8 cellular contexts compared by ENCODE assay signal in the genomic region with DNA sequence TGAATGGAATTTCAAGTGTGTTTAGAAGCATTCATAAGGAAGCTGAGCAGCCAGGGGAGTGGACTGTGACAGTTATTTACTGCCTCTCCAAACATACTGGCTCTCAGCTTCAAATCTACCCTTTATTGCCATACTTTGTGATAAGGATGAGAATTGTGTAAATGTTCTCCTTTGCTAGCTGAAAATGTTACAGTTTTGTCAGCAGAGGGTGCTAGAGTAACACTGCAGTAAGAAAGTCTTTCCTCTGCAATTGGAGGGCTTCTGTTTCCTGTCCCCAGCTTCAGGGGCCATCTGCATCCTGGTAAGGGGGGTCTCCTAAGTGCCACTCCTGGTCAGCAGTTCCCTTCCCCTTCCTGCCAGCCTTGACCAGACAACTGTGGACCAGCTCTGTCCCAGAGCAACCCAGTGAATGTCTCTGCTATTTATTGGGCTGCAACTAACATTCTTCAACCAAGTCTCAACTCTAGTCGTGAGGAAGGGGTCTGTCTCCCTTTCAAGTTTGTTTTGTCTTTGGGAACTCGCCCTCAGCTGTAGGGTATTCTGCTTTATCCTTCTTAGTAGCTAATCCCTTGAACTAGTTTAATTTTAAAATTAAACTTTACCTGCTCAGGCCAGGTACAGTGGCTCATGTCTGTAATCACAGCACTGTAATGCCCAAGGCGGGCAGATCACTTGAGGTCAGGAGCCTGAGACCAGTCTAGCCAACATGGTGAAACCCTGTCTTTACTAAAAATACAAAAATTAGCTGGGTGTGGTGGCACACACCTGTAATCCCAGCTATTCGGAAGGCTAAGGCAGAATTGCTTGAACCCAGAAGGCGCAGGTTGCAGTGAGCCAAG. TPM values are rescaled to one million over a fixed set of nuclear protein-coding genes. Genes with fewer than 3 reads are reported as not detected.
DNase-seq lines count a peak whose midpoint lies in the region; ATAC-seq and TF ChIP-seq lines count a peak whose summit lies in the region.

No MANE protein-coding gene starts in this region.

- no peaks in the 10 kb centered on the region for H4K20me1 ChIP-seq in neural progenitor cell (ENCODE audit: low read depth)

- H3K4me3 ChIP-seq in foreskin fibroblast (ENCODE audit: low read depth in 1 of 2, low read length in 2 of 2) (no peak overlapping the region), neural progenitor cell (no peak overlapping the region)

- H3K9me3 Mint-ChIP-seq in activated B cell treated with CpG ODN at 0.5 μM for 24 hours (peaks cover under 1% of the 10 kb centered on the region), neural progenitor cell (peaks cover 9% of the 10 kb centered on the region)
- H3K9me3 Mint-ChIP-seq in activated T-helper 1 cell treated with anti-CD3 and anti-CD28 coated beads, Interleukin-12 subunit alpha, Interleukin-12 subunit beta, Interleukin-2, Interleukin-4 antibody, amounts not matched to agents 30 ng/mL and 10 ng/mL and 1 ng/mL, durations not matched to agents 14 hours and 24 hours and 36 hours: no peaks in the 10 kb centered on the region

- no peaks in the 10 kb centered on the region for H3K9me3 ChIP-seq in neural progenitor cell (ENCODE audit: low read depth)

- no peak overlapping the region for H3K4me2 ChIP-seq in neural progenitor cell

- H3K27ac Mint-ChIP-seq in activated B cell treated with CpG ODN at 0.5 μM for 24 hours: no peak overlapping the region
- no peak overlapping the region for H3K27ac Mint-ChIP-seq in neural progenitor cell
- no peak overlapping the region for H3K27ac Mint-ChIP-seq in activated T-helper 1 cell treated with anti-CD3 and anti-CD28 coated beads, Interleukin-12 subunit alpha, Interleukin-12 subunit beta, Interleukin-2, Interleukin-4 antibody, amounts not matched to agents 30 ng/mL and 10 ng/mL and 1 ng/mL, durations not matched to agents 14 hours and 24 hours and 36 hours

- H3K4me1 Mint-ChIP-seq in activated B cell treated with CpG ODN at 0.5 μM for 24 hours (peaks cover 25% of the 10 kb centered on the region), neural progenitor cell (no peaks in the 10 kb centered on the region)
- H3K4me1 Mint-ChIP-seq in activated T-helper 1 cell treated with anti-CD3 and anti-CD28 coated beads, Interleukin-12 subunit alpha, Interleukin-12 subunit beta, Interleukin-2, Interleukin-4 antibody, amounts not matched to agents 30 ng/mL and 10 ng/mL and 1 ng/mL, durations not matched to agents 14 hours and 24 hours and 36 hours (ENCODE audit: low read depth): peaks cover 39% of the 10 kb centered on the region

- no peak overlapping the region for H3K4me3 Mint-ChIP-seq in activated B cell treated with CpG ODN at 0.5 μM for 24 hours
- no peak overlapping the region for H3K4me3 Mint-ChIP-seq in neural progenitor cell
- H3K4me3 Mint-ChIP-seq in activated T-helper 1 cell treated with anti-CD3 and anti-CD28 coated beads, Interleukin-12 subunit alpha, Interleukin-12 subunit beta, Interleukin-2, Interleukin-4 antibody, amounts not matched to agents 30 ng/mL and 10 ng/mL and 1 ng/mL, durations not matched to agents 14 hours and 24 hours and 36 hours: no peak overlapping the region

- intact Hi-C loops in activated B cell treated with CpG ODN at 0.5 μM for 24 hours (cut with micrococcal nuclease): loop anchor here (1.0 to 5.0 kb wide), 5 partner anchors 45 to 474 kb away; a partner anchor contains a TSS
- intact Hi-C loops in activated T-helper 1 cell treated with anti-CD3 and anti-CD28 coated beads, Interleukin-12 subunit alpha, Interleukin-12 subunit beta, Interleukin-2, Interleukin-4 antibody, amounts not matched to agents 30 ng/mL and 10 ng/mL and 1 ng/mL, durations not matched to agents 14 hours and 24 hours and 36 hours (cut with micrococcal nuclease): loop anchor here (1.0 kb wide), 3 partner anchors 208 to 474 kb away; a partner anchor contains a TSS

- H3K79me2 ChIP-seq in neural progenitor cell (ENCODE audit: low read depth): no peaks in the 10 kb centered on the region

- H3K27ac ChIP-seq in neural progenitor cell: no peak overlapping the region

- CTCF ChIA-PET in activated B cell treated with CpG ODN at 0.5 μM for 24 hours (lab: Charles Lee): interaction anchor here (0.6 to 8.1 kb wide), 49 partner anchors 10 to 675 kb away, joined by 3 to 279 read pairs (median 4); a partner anchor contains a TSS

- H3K36me3 Mint-ChIP-seq in activated B cell treated with CpG ODN at 0.5 μM for 24 hours (ENCODE audit: low read depth): peaks cover 34% of the 10 kb centered on the region
- H3K36me3 Mint-ChIP-seq in neural progenitor cell: peaks cover 18% of the 10 kb centered on the region
- peaks cover 25% of the 10 kb centered on the region for H3K36me3 Mint-ChIP-seq in activated T-helper 1 cell treated with anti-CD3 and anti-CD28 coated beads, Interleukin-12 subunit alpha, Interleukin-12 subunit beta, Interleukin-2, Interleukin-4 antibody, amounts not matched to agents 30 ng/mL and 10 ng/mL and 1 ng/mL, durations not matched to agents 14 hours and 24 hours and 36 hours (ENCODE audit: low read depth)

- no peaks in the 10 kb centered on the region for H3F3A ChIP-seq in neural progenitor cell (ENCODE audit: low read depth)

- H3K9ac ChIP-seq in neural progenitor cell: no peak overlapping the region

- H3K27me3 Mint-ChIP-seq in activated B cell treated with CpG ODN at 0.5 μM for 24 hours (no peaks in the 10 kb centered on the region), neural progenitor cell (ENCODE audit: insufficient read depth, low read depth) (peaks cover 3% of the 10 kb centered on the region)
- peaks cover 1% of the 10 kb centered on the region for H3K27me3 Mint-ChIP-seq in activated T-helper 1 cell treated with anti-CD3 and anti-CD28 coated beads, Interleukin-12 subunit alpha, Interleukin-12 subunit beta, Interleukin-2, Interleukin-4 antibody, amounts not matched to agents 30 ng/mL and 10 ng/mL and 1 ng/mL, durations not matched to agents 14 hours and 24 hours and 36 hours (ENCODE audit: insufficient read depth)

- TF ChIP-seq CTCF in activated B cell treated with CpG ODN at 0.5 μM for 24 hours (IDR thresholded peaks at IDR 0.05): peak; percentile 48
- peak; percentile 77 for TF ChIP-seq CTCF in foreskin fibroblast (IDR thresholded peaks at IDR 0.05; ENCODE audit: low read depth, low read length)
- TF ChIP-seq CTCF in neural progenitor cell (IDR thresholded peaks at IDR 0.05): peak; percentile 85

- no peaks in the 10 kb centered on the region for H3K36me3 ChIP-seq in neural progenitor cell

- DNase-seq in D341Med (ENCODE audit: low spot score) (peak; percentile 64), GM19240 (ENCODE audit: insufficient read length, low spot score) (peak; percentile 22), NCI-H146 (lab: John Stamatoyannopoulos, UW) (peak; percentile 42), activated B cell treated with CpG ODN at 0.5 μM for 24 hours (no peak), foreskin fibroblast (peak; percentile 28 to 70), neural progenitor cell (ENCODE audit: low spot score) (peak; percentile 73)
- no peak for DNase-seq in activated T-helper 1 cell treated with anti-CD3 and anti-CD28 coated beads, Interleukin-12 subunit alpha, Interleukin-12 subunit beta, Interleukin-2, Interleukin-4 antibody, amounts not matched to agents 30 ng/mL and 10 ng/mL and 1 ng/mL, durations not matched to agents 14 hours and 24 hours and 36 hours (ENCODE audit: low spot score)
- no peak for DNase-seq in effector CD8-positive, alpha-beta T cell (lab: John Stamatoyannopoulos, UW)

- no peaks in the 10 kb centered on the region for H3K4me1 ChIP-seq in neural progenitor cell

- H3K27me3 ChIP-seq in neural progenitor cell: no peaks in the 10 kb centered on the region

- POLR2A ChIA-PET in activated B cell treated with CpG ODN at 0.5 μM for 24 hours (lab: Charles Lee): interaction anchor here (0.5 to 1.5 kb wide), 3 partner anchors 271 to 1388 kb away, joined by 3 to 6 read pairs (median 3); no protein-coding TSS in a partner anchor

- peak; percentile 57 for ATAC-seq in activated B cell treated with CpG ODN at 0.5 μM for 24 hours (ENCODE audit: low read depth)

- H2AFZ ChIP-seq in neural progenitor cell (replicated peaks): no peak overlapping the region

RNA-seq across cellular contexts. Expression of a gene that starts 45.3 kb away (rescaled TPM):
- 37.2 and 45.1 TPM in 2 replicates for total RNA-seq in activated B cell treated with CpG ODN at 0.5 μM for 24 hours
- 15.4 and 18.1 TPM in 2 replicates for total RNA-seq in neural progenitor cell (ENCODE audit: low replicate concordance)
- 36.7 and 42.8 TPM in 2 replicates for total RNA-seq in activated T-helper 1 cell treated with anti-CD3 and anti-CD28 coated beads, Interleukin-12 subunit alpha, Interleukin-12 subunit beta, Interleukin-2, Interleukin-4 antibody, amounts not matched to agents 30 ng/mL and 10 ng/mL and 1 ng/mL, durations not matched to agents 14 hours and 24 hours and 36 hours

Comparison
In these comparisons a context has a peak if more than half of its experiments do, and no peak if none do; other contexts are left out.
1. DNase-seq: peak in D341Med (single experiment), GM19240 (single experiment), NCI-H146 (single experiment), foreskin fibroblast (2 of 2) and neural progenitor cell (single experiment); none in activated B cell treated with CpG ODN at 0.5 μM for 24 hours (single experiment), activated T-helper 1 cell treated with anti-CD3 and anti-CD28 coated beads, Interleukin-12 subunit alpha, Interleukin-12 subunit beta, Interleukin-2, Interleukin-4 antibody, amounts not matched to agents 30 ng/mL and 10 ng/mL and 1 ng/mL, durations not matched to agents 14 hours and 24 hours and 36 hours (single experiment) and effector CD8-positive, alpha-beta T cell (single experiment).
2. Peak in every context shown above with its lines, with median percentiles within 50 percentile points of each other: CTCF ChIP-seq.